Comparison of ENCODE assay signal across 15 cellular contexts in genomic region chr10:62433901-62434300, GRCh38. TPM values are rescaled to one million over a fixed set of nuclear protein-coding genes. Genes with fewer than 3 reads are reported as not detected.
DNase-seq lines count a peak whose midpoint lies in the region; ATAC-seq and TF ChIP-seq lines count a peak whose summit lies in the region.
"Had no signal": no experiment of that assay in that cellular context is flagged by ENCODE, and none has a peak within 500 bp of the region (broad histone marks: within the 10 kb centered on the region; RNA-seq: fewer than 3 reads in every experiment).

No MANE protein-coding gene starts in this region.

- H4K20me1 ChIP-seq in OCI-LY3 (ENCODE audit: insufficient read depth, low read length): no peaks in the 10 kb centered on the region

- H3K4me1 Mint-ChIP-seq in chondrocyte (ENCODE audit: low read depth) (peaks cover 50% of the 10 kb centered on the region), glutamatergic neuron (ENCODE audit: low read depth, unreplicated experiment) (peaks cover 12% of the 10 kb centered on the region)
- H3K4me1 Mint-ChIP-seq in naive thymus-derived CD4-positive, alpha-beta T cell: peaks cover 0 to 19% (median 3%) of the 10 kb centered on the region in 7 donors
- H3K4me1 Mint-ChIP-seq: H9 had no signal

- TF ChIP-seq POLR2A in prostate gland (IDR thresholded peaks at IDR 0.05): no peak

- H2AFZ ChIP-seq in OCI-LY3 (ENCODE audit: low read depth, low read length): peak overlapping the region; percentile 29

- ATAC-seq in naive thymus-derived CD4-positive, alpha-beta T cell: no peak
- no peak for ATAC-seq in GM18861 (IDR thresholded peaks at IDR 0.05; ENCODE audit: unreplicated experiment)

- H3K4me2 ChIP-seq in OCI-LY3 (ENCODE audit: low read length): peak overlapping the region; percentile 88

- 77% methylated on average over 4 of the region's 4 CpGs for WGBS in prostate gland

- H3K36me3 ChIP-seq in OCI-LY3 (replicated peaks; ENCODE audit: low read depth, low read length) (no peaks in the 10 kb centered on the region), prostate gland (no peaks in the 10 kb centered on the region)
- no peaks in the 10 kb centered on the region for H3K36me3 ChIP-seq in naive thymus-derived CD4-positive, alpha-beta T cell (ENCODE audit: control insufficient read depth in 2 of 3, insufficient read depth in 3 of 3, low read length in 3 of 3)
- H3K36me3 ChIP-seq: heart left ventricle had no signal

- intact Hi-C loops in prostate gland (cut with DNase I): no loop called here
- intact Hi-C loops in naive thymus-derived CD4-positive, alpha-beta T cell (cut with micrococcal nuclease): loop anchor here in 1 of 2 donors (10.0 kb wide), 1 partner anchor 1291 kb away; no protein-coding TSS in a partner anchor

- H3K27ac Mint-ChIP-seq in chondrocyte (ENCODE audit: unreplicated experiment) (peak overlapping the region; percentile 93), glutamatergic neuron (ENCODE audit: unreplicated experiment) (no peak overlapping the region)
- H3K27ac Mint-ChIP-seq in naive thymus-derived CD4-positive, alpha-beta T cell: no peak overlapping the region
- H3K27ac Mint-ChIP-seq: H9, memory B cell had no signal

- H3K27me3 ChIP-seq in AG04450 (ENCODE audit: control insufficient read depth, insufficient read depth, low read length) (no peaks in the 10 kb centered on the region), OCI-LY3 (ENCODE audit: low read depth, low read length) (no peaks in the 10 kb centered on the region), prostate gland (replicated peaks; ENCODE audit: insufficient read depth) (no peaks in the 10 kb centered on the region)
- no peaks in the 10 kb centered on the region for H3K27me3 ChIP-seq in naive thymus-derived CD4-positive, alpha-beta T cell (ENCODE audit: control insufficient read depth in 2 of 2, insufficient read depth in 2 of 2, low read length in 2 of 2)
- H3K27me3 ChIP-seq: heart left ventricle had no signal

- POLR2A ChIA-PET in AG04450 (lab: Yijun Ruan, JAX): no interaction called here
- POLR2A ChIA-PET in naive thymus-derived CD4-positive, alpha-beta T cell (lab: Charles Lee): no interaction called here

- H3K36me3 Mint-ChIP-seq in chondrocyte (ENCODE audit: low read depth): no peaks in the 10 kb centered on the region
- no peaks in the 10 kb centered on the region for H3K36me3 Mint-ChIP-seq in glutamatergic neuron (ENCODE audit: unreplicated experiment)
- H3K36me3 Mint-ChIP-seq in naive thymus-derived CD4-positive, alpha-beta T cell: peaks cover 0 to 2% (median 0%) of the 10 kb centered on the region in 5 donors
- H3K36me3 Mint-ChIP-seq: memory B cell had no signal

- H3K4me1 ChIP-seq in OCI-LY3 (ENCODE audit: low read length) (peaks cover 43% of the 10 kb centered on the region), prostate gland (replicated peaks) (no peaks in the 10 kb centered on the region)
- H3K4me1 ChIP-seq in naive thymus-derived CD4-positive, alpha-beta T cell (ENCODE audit: control insufficient read depth in 2 of 2, insufficient read depth in 2 of 2, low read length in 2 of 2): no peaks in the 10 kb centered on the region

- H3K9me3 ChIP-seq in AG04450 (ENCODE audit: control insufficient read depth, insufficient read depth, low read length): no peaks in the 10 kb centered on the region
- H3K9me3 ChIP-seq in OCI-LY3 (ENCODE audit: insufficient read depth, low read length): no peaks in the 10 kb centered on the region
- H3K9me3 ChIP-seq in prostate gland: no peaks in the 10 kb centered on the region
- H3K9me3 ChIP-seq in naive thymus-derived CD4-positive, alpha-beta T cell (ENCODE audit: control insufficient read depth in 2 of 3, low read length in 3 of 3): no peaks in the 10 kb centered on the region
- H3K9me3 ChIP-seq: heart left ventricle had no signal

- H3K27ac ChIP-seq in AG04450 (ENCODE audit: low read depth, low read length) (peak overlapping the region; percentile 32), OCI-LY3 (ENCODE audit: low read length) (peak overlapping the region; percentile 87), prostate gland (peak overlapping the region; percentile 26 to 40)
- H3K27ac ChIP-seq in naive thymus-derived CD4-positive, alpha-beta T cell (ENCODE audit: low read depth, low read length): no peak overlapping the region

- H3K4me3 ChIP-seq in AG04450 (ENCODE audit: low read depth, low read length): no peak overlapping the region
- peak overlapping the region; percentile 57 for H3K4me3 ChIP-seq in OCI-LY3 (ENCODE audit: low read length)
- no peak overlapping the region for H3K4me3 ChIP-seq in prostate gland
- H3K4me3 ChIP-seq in naive thymus-derived CD4-positive, alpha-beta T cell (ENCODE audit: low read length): no peak overlapping the region
- H3K4me3 ChIP-seq: coronary artery, GM12878, heart left ventricle had no signal

- H3K79me2 ChIP-seq in OCI-LY3 (ENCODE audit: low read length): no peaks in the 10 kb centered on the region

- no peak overlapping the region for H3K4me3 Mint-ChIP-seq in chondrocyte (ENCODE audit: unreplicated experiment)
- H3K4me3 Mint-ChIP-seq in glutamatergic neuron (ENCODE audit: unreplicated experiment): no peak overlapping the region
- no peak overlapping the region for H3K4me3 Mint-ChIP-seq in naive thymus-derived CD4-positive, alpha-beta T cell
- H3K4me3 Mint-ChIP-seq: H9, memory B cell had no signal

- H3K9me3 Mint-ChIP-seq in chondrocyte (ENCODE audit: low read depth) (no peaks in the 10 kb centered on the region), glutamatergic neuron (ENCODE audit: unreplicated experiment) (no peaks in the 10 kb centered on the region)
- peaks cover 0 to 6% (median 0%) of the 10 kb centered on the region in 11 donors for H3K9me3 Mint-ChIP-seq in naive thymus-derived CD4-positive, alpha-beta T cell
- H3K9me3 Mint-ChIP-seq: H9, memory B cell had no signal

- H3K27me3 Mint-ChIP-seq in chondrocyte (ENCODE audit: low read depth) (no peaks in the 10 kb centered on the region), glutamatergic neuron (ENCODE audit: unreplicated experiment) (no peaks in the 10 kb centered on the region)
- H3K27me3 Mint-ChIP-seq in naive thymus-derived CD4-positive, alpha-beta T cell: peaks cover 0 to 21% (median 0%) of the 10 kb centered on the region in 5 donors
- H3K27me3 Mint-ChIP-seq: memory B cell had no signal

- H3K9ac ChIP-seq in OCI-LY3 (ENCODE audit: low read length): peak overlapping the region; percentile 66

- DNase-seq in AG04450 (ENCODE audit: low read depth, low spot score): no peak
- DNase-seq in chondrocyte (ENCODE audit: low spot score): no peak
- no peak for DNase-seq in prostate gland (ENCODE audit: low spot score)
- DNase-seq in glutamatergic neuron: no peak
- no peak for DNase-seq in naive thymus-derived CD4-positive, alpha-beta T cell
- no peak for DNase-seq in activated gamma-delta T cell (lab: John Stamatoyannopoulos, UW)
- DNase-seq: H9, heart left ventricle, NCI-H187, retina had no signal

- no peak for TF ChIP-seq CTCF in AG04450 (IDR thresholded peaks at IDR 0.05; ENCODE audit: low read depth, low read length)
- TF ChIP-seq CTCF in OCI-LY3 (IDR thresholded peaks at IDR 0.05; ENCODE audit: low read depth, low read length): no peak
- no peak for TF ChIP-seq CTCF in chondrocyte (IDR thresholded peaks at IDR 0.05)
- no peak for TF ChIP-seq CTCF in prostate gland (IDR thresholded peaks at IDR 0.05)
- no peak for TF ChIP-seq CTCF in glutamatergic neuron (IDR thresholded peaks at IDR 0.05; ENCODE audit: partially characterized antibody, unreplicated experiment)

- CTCF ChIA-PET in AG04450 (lab: Charles Lee): interaction anchor here (1.6 kb wide), 1 partner anchor 169 kb away, joined by 6 read pairs; no protein-coding TSS in a partner anchor
- CTCF ChIA-PET in naive thymus-derived CD4-positive, alpha-beta T cell (lab: Charles Lee): interaction anchor here (1.0 kb wide), 1 partner anchor 1286 kb away, joined by 3 read pairs; no protein-coding TSS in a partner anchor

RNA-seq across cellular contexts. Expression of gene ZNF365, which starts 59.7 kb away (rescaled TPM):
- polyA plus RNA-seq in AG04450 (2011; rRNA removed): 2.8 and 3.9 TPM in 2 replicates
- 5.2 and 5.4 TPM in 2 replicates for polyA minus RNA-seq in AG04450 (2011; rRNA and poly(A)+ RNA removed)
- total RNA-seq in chondrocyte (5.2 to 10.9 TPM (median 6.0 TPM) in 3 replicates), prostate gland (1 to 10 TPM in 1 of 2 donors, under 1 TPM in 1; 0.55 to 3.5 TPM), glutamatergic neuron (ENCODE audit: unreplicated experiment) (0.76 TPM)
- 1 to 10 TPM in 1 of 5 experiments, under 1 TPM in 3, not detected in 1; 0.08 to 2.9 (median 0.28) TPM for total RNA-seq in naive thymus-derived CD4-positive, alpha-beta T cell
- not detected for polyA plus RNA-seq in naive thymus-derived CD4-positive, alpha-beta T cell
- total RNA-seq: GM12878 had no signal
